ENCODE assay signal across 1 cellular context in genomic region chr13:112709319-112709718, GRCh38.
A peak's percentile ranks its signal among the peaks of the same experiment; 100 is the strongest.
TF ChIP-seq lines count a peak whose summit lies in the region.
"Not testable (repeated sequence)": the region's sequence is repeated elsewhere in the genome, so short reads cannot be mapped to it uniquely, and the experiment has no call there.

No MANE protein-coding gene starts in this region.

TF ChIP-seq in K562, 482 proteins besides CTCF, POLR2A, EP300 and RAD21:
- TF ChIP-seq SMARCA4 (IDR thresholded peaks at IDR 0.05) (peak; percentile 68), PBX2 (tag; conservative IDR thresholded peaks at IDR 0.05; ENCODE audit: low read depth) (peak; percentile 19; the same call in 1 of the 2 replicates), HINFP (tag; conservative IDR thresholded peaks at IDR 0.05; ENCODE audit: low read depth) (peak; percentile 79), MTA2 (IDR thresholded peaks at IDR 0.05; ENCODE audit: low read depth) (peak; percentile 58), SOX6 (IDR thresholded peaks at IDR 0.05) (peak; percentile 86), PML (IDR thresholded peaks at IDR 0.05; ENCODE audit: low read length) (peak; percentile 31; the same call in 1 of the 2 replicates), POLR2AphosphoS5 (IDR thresholded peaks at IDR 0.05; ENCODE audit: control insufficient read depth, insufficient read depth, low read depth, low read length) (0 out of 2 replicates have a peak, but pooled peaks have one; percentile 38), TEAD4 (IDR thresholded peaks at IDR 0.05; ENCODE audit: low read length) (peak; percentile 87), TCF3 (CRISPR knock-in tag; IDR thresholded peaks at IDR 0.05) (peak; percentile 89), NCOR1 (IDR thresholded peaks at IDR 0.05) (peak; percentile 87), KLF16 (IDR thresholded peaks at IDR 0.05) (peak; percentile 75), MEIS2 (IDR thresholded peaks at IDR 0.05; ENCODE audit: partially characterized antibody) (peak; percentile 77), SMARCC2 (IDR thresholded peaks at IDR 0.05; ENCODE audit: low read depth) (0 out of 2 replicates have a peak, but pooled peaks have one; percentile 27), NFIC (IDR thresholded peaks at IDR 0.05) (peak; percentile 72), CBFA2T3 (IDR thresholded peaks at IDR 0.05) (peak; percentile 94), LEF1 (IDR thresholded peaks at IDR 0.05) (peak; percentile 45; the same call in 1 of the 2 replicates), CC2D1A (IDR thresholded peaks at IDR 0.05) (peak; percentile 91), HDAC3 (IDR thresholded peaks at IDR 0.05; ENCODE audit: borderline replicate concordance, partially characterized antibody) (peak; percentile 46), FOXM1 (IDR thresholded peaks at IDR 0.05; ENCODE audit: low read depth) (peak; percentile 61; the same call in 1 of the 2 replicates), KDM1A (IDR thresholded peaks at IDR 0.05) (peak in 1 of 2 experiments; percentile 60; a peak in 3 of 4 replicates), ZBTB5 (IDR thresholded peaks at IDR 0.05) (peak; percentile 77), STAT5A (IDR thresholded peaks at IDR 0.05; ENCODE audit: borderline replicate concordance, low read length) (peak; percentile 51), RCOR1 (IDR thresholded peaks at IDR 0.05; ENCODE audit: borderline replicate concordance in 1 of 2, low read depth in 2 of 2, low read length in 2 of 2) (peak in 1 of 2 experiments; percentile 60; a peak in 1 of 4 replicates), TAL1 (IDR thresholded peaks at IDR 0.05) (peak; percentile 86), DPF2 (IDR thresholded peaks at IDR 0.05) (peak; percentile 72), TCF7 (IDR thresholded peaks at IDR 0.05; ENCODE audit: borderline replicate concordance) (0 out of 2 replicates have a peak, but pooled peaks have one; percentile 64), PKNOX1 (IDR thresholded peaks at IDR 0.05) (0 out of 2 replicates have a peak, but pooled peaks have one; percentile 23), CBFA2T2 (conservative IDR thresholded peaks at IDR 0.05) (peak; percentile 91), TRIM24 (IDR thresholded peaks at IDR 0.05) (peak; percentile 26 to 60; a peak in 2 of 4 replicates), NCOA1 (IDR thresholded peaks at IDR 0.05; ENCODE audit: low read depth) (peak; percentile 36; the same call in 1 of the 2 replicates), ARID1B (IDR thresholded peaks at IDR 0.05) (peak; percentile 90), BCOR (IDR thresholded peaks at IDR 0.05) (peak; percentile 9; the same call in 1 of the 2 replicates)
- not testable (repeated sequence) for TF ChIP-seq PBX2 (CRISPR knock-in tag; IDR thresholded peaks at IDR 0.05; ENCODE audit: low read depth); TEAD4 (CRISPR knock-in tag; IDR thresholded peaks at IDR 0.05; ENCODE audit: borderline replicate concordance); FOXM1 (CRISPR knock-in tag; IDR thresholded peaks at IDR 0.05; ENCODE audit: low read depth)
